Comparison of ENCODE assay signal across 27 cellular contexts in genomic region chr5:93206203-93206602, GRCh38.
"Had no signal": no experiment of that assay in that cellular context is flagged by ENCODE, and none has a peak within 500 bp of the region (broad histone marks: within the 10 kb centered on the region; RNA-seq: fewer than 3 reads in every experiment).

No MANE protein-coding gene starts in this region.

- H3K27me3 Mint-ChIP-seq: dendritic cell treated with granulocyte-macrophage colony-stimulating factor and Interleukin-4, amounts not matched to agents 40 ng/mL and 50 ng/mL, for 4 days; effector memory CD8-positive, alpha-beta T cell; memory B cell had no signal

- ATAC-seq: effector memory CD8-positive, alpha-beta T cell; esophagus mucosa; gastrocnemius medialis; heart right ventricle; left cardiac atrium; left lung; left ventricle myocardium superior; lower lobe of right lung had no signal

- H3K4me3 ChIP-seq: colonic mucosa, esophagus squamous epithelium, gastrocnemius medialis, heart right ventricle, left lung, lower lobe of right lung had no signal

- H3K36me3 Mint-ChIP-seq: memory B cell had no signal

- DNase-seq: colonic mucosa; cortex of kidney; effector CD8-positive, alpha-beta T cell; effector memory CD8-positive, alpha-beta T cell; endodermal cell; erythroblast; esophagus squamous epithelium; foreskin fibroblast; foreskin melanocyte; gastrocnemius medialis; glutamatergic neuron; head of caudate nucleus; heart right ventricle; hippocampal formation; left cardiac atrium; left lung; left ventricle myocardium superior; lower lobe of right lung; mesendoderm; midbrain had no signal

- H3K27me3 ChIP-seq: colonic mucosa, esophagus squamous epithelium, gastrocnemius medialis, heart right ventricle, left lung had no signal

- H3K4me1 Mint-ChIP-seq: endodermal cell, memory B cell had no signal

- H3K4me1 ChIP-seq: colonic mucosa, gastrocnemius medialis, heart right ventricle, left lung, lower lobe of right lung had no signal

- H3K27ac ChIP-seq: colonic mucosa, epithelial cell of prostate, esophagus squamous epithelium, gastrocnemius medialis, heart right ventricle, left lung, lower lobe of right lung had no signal

- H3K27ac Mint-ChIP-seq: dendritic cell treated with granulocyte-macrophage colony-stimulating factor and Interleukin-4, amounts not matched to agents 40 ng/mL and 50 ng/mL, for 4 days; effector memory CD8-positive, alpha-beta T cell; endodermal cell; memory B cell had no signal

- H3K36me3 ChIP-seq: colonic mucosa, esophagus squamous epithelium, gastrocnemius medialis, heart right ventricle, left lung, lower lobe of right lung had no signal

- H3K9me3 Mint-ChIP-seq: endodermal cell had no signal

- H3K4me3 Mint-ChIP-seq: dendritic cell treated with granulocyte-macrophage colony-stimulating factor and Interleukin-4, amounts not matched to agents 40 ng/mL and 50 ng/mL, for 4 days; effector memory CD8-positive, alpha-beta T cell; endodermal cell; memory B cell had no signal

- FAIRE-seq: endometrium, islet of Langerhans, keratinocyte had no signal

- H3K9me3 ChIP-seq: colonic mucosa, esophagus squamous epithelium, gastrocnemius medialis, heart right ventricle, left lung, lower lobe of right lung had no signal
